27 cellular contexts compared by ENCODE assay signal in the genomic region with DNA sequence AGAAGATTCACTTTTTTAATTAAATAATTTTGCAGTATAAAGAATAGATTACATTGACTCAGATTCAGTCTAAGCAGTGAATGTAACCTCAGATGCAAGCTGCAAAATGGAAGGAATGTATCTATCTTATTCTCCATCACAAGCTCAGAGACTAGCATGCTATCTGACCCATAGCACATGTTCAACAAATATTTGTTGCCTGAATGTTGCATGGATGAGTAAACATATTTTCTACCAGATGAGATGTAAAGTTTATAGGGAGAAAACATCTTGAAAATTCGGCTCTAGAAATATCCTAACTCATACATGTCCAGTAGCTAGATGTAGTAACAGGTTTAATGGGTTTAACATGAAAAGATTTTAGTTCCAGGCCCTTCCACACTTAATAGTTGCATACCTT.
"Had no signal": no experiment of that assay in that cellular context is flagged by ENCODE, and none has a peak within 500 bp of the region (broad histone marks: within the 10 kb centered on the region; RNA-seq: fewer than 3 reads in every experiment).

No MANE protein-coding gene starts in this region.

- H3K27me3 ChIP-seq: colonic mucosa, esophagus muscularis mucosa, esophagus squamous epithelium, foreskin keratinocyte, gastrocnemius medialis, gastroesophageal sphincter, heart left ventricle, heart right ventricle had no signal

- H3K4me1 ChIP-seq: esophagus muscularis mucosa, gastrocnemius medialis, gastroesophageal sphincter had no signal

- H3K27ac ChIP-seq: colonic mucosa, coronary artery, dorsolateral prefrontal cortex, epithelial cell of prostate, esophagus muscularis mucosa, foreskin keratinocyte, gastrocnemius medialis, gastroesophageal sphincter had no signal

- H3K9me3 ChIP-seq: colonic mucosa, esophagus squamous epithelium, gastrocnemius medialis, gastroesophageal sphincter, heart left ventricle had no signal

- H3K4me3 ChIP-seq: colonic mucosa, coronary artery, dorsolateral prefrontal cortex, esophagus muscularis mucosa, esophagus squamous epithelium, gastrocnemius medialis, gastroesophageal sphincter, heart left ventricle, heart right ventricle had no signal

- H3K36me3 ChIP-seq: colonic mucosa, esophagus muscularis mucosa, esophagus squamous epithelium, gastrocnemius medialis, gastroesophageal sphincter, heart left ventricle, heart right ventricle had no signal

- FAIRE-seq: colon, endometrium, endothelial cell of umbilical vein, frontal cortex had no signal

- DNase-seq: colonic mucosa; cortex of kidney; dermis blood vessel endothelial cell; dorsolateral prefrontal cortex; effector CD4-positive, alpha-beta T cell; effector CD8-positive, alpha-beta T cell; effector memory CD4-positive, alpha-beta T cell; effector memory CD8-positive, alpha-beta T cell; endodermal cell; erythroblast; esophagus squamous epithelium; foreskin fibroblast; foreskin keratinocyte; foreskin melanocyte; gastrocnemius medialis; glutamatergic neuron; head of caudate nucleus; heart left ventricle; heart right ventricle had no signal
